ENCODE assay signal across 5 cellular contexts in the genomic region with DNA sequence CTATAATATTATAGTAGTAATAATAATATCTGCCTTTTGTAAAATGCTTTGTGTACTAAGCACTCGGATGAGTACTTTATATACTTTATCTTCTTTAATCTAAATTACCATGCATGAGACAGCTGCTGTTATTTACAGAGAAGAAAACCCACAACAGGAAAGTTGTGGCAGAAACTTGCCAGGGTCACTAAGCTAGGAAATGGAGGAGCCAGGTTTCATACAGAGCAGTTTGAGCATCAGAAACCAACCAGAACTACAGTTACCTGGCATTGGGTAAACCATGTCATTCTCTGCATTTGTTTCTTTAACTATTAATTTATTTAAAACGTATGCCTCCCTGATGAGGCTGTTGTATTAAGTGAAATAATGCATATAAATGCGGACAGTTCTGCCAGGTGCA.
"Had no signal": no experiment of that assay in that cellular context is flagged by ENCODE, and none has a peak within 500 bp of the region (broad histone marks: within the 10 kb centered on the region; RNA-seq: fewer than 3 reads in every experiment).

No MANE protein-coding gene starts in this region.

- H3K27ac ChIP-seq: HL-60 had no signal

- H3K4me3 ChIP-seq: K562 had no signal

- DNase-seq: KBM-7, KG1 had no signal

- ATAC-seq: HepG2, K562 had no signal
